Comparison of ENCODE assay signal across 1 cellular context in the genomic region with DNA sequence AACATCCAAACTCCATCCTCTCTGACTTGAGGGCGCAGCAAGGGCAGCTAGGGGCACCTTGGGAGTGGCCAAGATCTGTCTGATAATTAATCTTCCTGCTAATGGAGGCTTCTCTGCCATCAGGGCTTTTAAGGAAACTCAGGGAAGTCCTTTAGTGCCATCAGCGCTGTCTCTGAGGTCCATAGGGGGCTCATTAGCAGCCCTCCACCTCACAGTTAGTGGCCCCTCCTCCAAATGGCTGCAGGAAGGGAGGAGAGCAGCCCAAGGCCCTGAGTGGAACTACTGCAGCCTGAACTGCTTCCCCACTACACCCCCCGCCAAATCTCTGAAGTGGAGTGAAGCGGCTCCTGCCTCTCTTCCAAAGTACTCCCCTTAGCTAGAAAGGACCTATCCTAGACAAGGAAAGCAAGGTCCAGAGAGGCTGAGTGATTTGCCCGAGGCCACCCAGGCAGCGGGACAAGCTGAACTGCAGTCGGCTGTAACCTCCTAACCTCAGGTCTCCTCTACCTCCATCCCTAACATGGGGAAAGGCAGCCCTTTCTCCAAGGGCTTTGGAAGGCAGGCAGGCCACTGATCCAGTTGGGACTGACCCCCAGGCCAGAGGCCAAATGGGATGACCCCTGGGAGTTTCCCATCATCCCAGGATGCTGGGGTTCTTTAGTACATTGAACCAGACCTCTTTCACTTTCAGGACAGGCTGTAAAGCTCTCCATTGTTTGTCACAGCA.
TF ChIP-seq lines count a peak whose summit lies in the region.

No MANE protein-coding gene starts in this region.

TF ChIP-seq in HepG2, 621 proteins besides CTCF, POLR2A, EP300 and RAD21 (continued from another document):
- TF ChIP-seq ZNF350 (CRISPR knock-in tag; IDR thresholded peaks at IDR 0.05; ENCODE audit: borderline replicate concordance, low read depth): no peak
